Comparison of ENCODE assay signal across 8 cellular contexts in genomic region chr18:35458677-35459441, GRCh38. TPM values are rescaled to one million over a fixed set of nuclear protein-coding genes. Genes with fewer than 3 reads are reported as not detected.
DNase-seq lines count a peak whose midpoint lies in the region; ATAC-seq, FAIRE-seq and TF ChIP-seq lines count a peak whose summit lies in the region.

No MANE protein-coding gene starts in this region.

- H3K79me2 ChIP-seq in mammary epithelial cell (ENCODE audit: insufficient read depth, low read length) (peaks cover 15% of the 10 kb centered on the region), HepG2 (ENCODE audit: insufficient read depth, low read length) (no peaks in the 10 kb centered on the region)

- intact Hi-C loops in mammary epithelial cell (cut with micrococcal nuclease) = loop anchor here (1.0 to 5.0 kb wide), 2 partner anchors 19 to 123 kb away; partner anchors contain the start of gene GALNT1
- intact Hi-C loops in HepG2 (cut with micrococcal nuclease; ENCODE audit: unreplicated experiment) = loop anchor here (1.0 to 5.0 kb wide), 3 partner anchors 10 to 51 kb away; partner anchors contain the start of gene INO80C

- H3K27ac ChIP-seq in mammary epithelial cell (ENCODE audit: insufficient read depth, low read depth, low read length) = peak overlapping the region; percentile 68
- peak overlapping the region; percentile 16 for H3K27ac ChIP-seq in HepG2 (ENCODE audit: extremely low read length, insufficient read depth, low read length)

- BruUV-seq in mammary epithelial cell (replicated peaks; lab: Mats Ljungman, UMichigan) = no TSS peak
- no TSS peak for BruUV-seq in HepG2 (replicated peaks; lab: Mats Ljungman, UMichigan)

- ATAC-seq in HG03442 (IDR thresholded peaks at IDR 0.05; ENCODE audit: unreplicated experiment) (peak; percentile 56), HepG2 (peak; percentile 99), GM21360 (IDR thresholded peaks at IDR 0.05; ENCODE audit: unreplicated experiment) (no peak), GM19395 (IDR thresholded peaks at IDR 0.05; ENCODE audit: unreplicated experiment) (no peak)

- 48% methylated on average over 4 of the region's 4 CpGs for WGBS in mammary epithelial cell (ENCODE audit: low coverage, missing lambda C conversion rate)
- WGBS in HepG2 (ENCODE audit: low lambda C conversion rate) = 25% methylated on average over 4 of the region's 4 CpGs

- in situ Hi-C loops in mammary epithelial cell (cut with MboI; ENCODE audit: low sequenced_read_pairs in 2 of 2) = no loop called here
- in situ Hi-C loops in HepG2 (cut with HindIII; ENCODE audit: extremely low pct_ligation_motif_present, low pct_unique_long_range_greater_than_20kb) = no loop called here

- H3K9me3 ChIP-seq in mammary epithelial cell (replicated peaks; ENCODE audit: insufficient read depth, low read length) = no peaks in the 10 kb centered on the region
- H3K9me3 ChIP-seq in HepG2 (ENCODE audit: low read length) = no peaks in the 10 kb centered on the region

- H3K9ac ChIP-seq in mammary epithelial cell (ENCODE audit: insufficient read depth, low read length) (no peak overlapping the region), HepG2 (ENCODE audit: insufficient read depth, low read depth, low read length) (no peak overlapping the region)

- H3K27me3 ChIP-seq in mammary epithelial cell (ENCODE audit: insufficient read depth, low read length) = no peaks in the 10 kb centered on the region
- H3K27me3 ChIP-seq in HepG2 (ENCODE audit: control insufficient read depth in 1 of 2, insufficient read depth in 2 of 2, low read length in 2 of 2) = no peaks in the 10 kb centered on the region

- H3K4me3 ChIP-seq in mammary epithelial cell (replicated peaks in 1 of 3; ENCODE audit: insufficient read depth in 1 of 3, low read depth in 2 of 3, low read length in 3 of 3) (no peak overlapping the region), HepG2 (replicated peaks in 1 of 3; ENCODE audit: insufficient read depth in 1 of 3, low read depth in 2 of 3, low read length in 3 of 3) (no peak overlapping the region)

- CTCF ChIA-PET in mammary epithelial cell (lab: Charles Lee; ENCODE audit: low non-redundant PET) = no interaction called here
- CTCF ChIA-PET in HepG2 (lab: Yijun Ruan, JAX; ENCODE audit: low intra/inter-chr PET ratio, low total read pairs) = no interaction called here

- TF ChIP-seq EP300 in HepG2 (IDR thresholded peaks at IDR 0.05; ENCODE audit: low read depth in 2 of 2, low read length in 2 of 2) (peak in 1 of 2 experiments; percentile 42; a peak in 2 of 4 replicates), HepG2 (CRISPR knock-in tag; IDR thresholded peaks at IDR 0.05; ENCODE audit: borderline replicate concordance) (peak; percentile 78)

- POLR2A ChIA-PET in HepG2 (lab: Yijun Ruan, JAX) = interaction anchor here (1.2 to 1.7 kb wide), 2 partner anchors 20 to 38 kb away, joined by 10 to 11 read pairs; partner anchors contain the start of gene INO80C

- no peaks in the 10 kb centered on the region for H4K20me1 ChIP-seq in mammary epithelial cell (ENCODE audit: insufficient read depth, low read length)
- H4K20me1 ChIP-seq in HepG2 (ENCODE audit: insufficient read depth, low read length) = no peaks in the 10 kb centered on the region

- TF ChIP-seq RAD21 in HepG2 (CRISPR knock-in tag; IDR thresholded peaks at IDR 0.05) = no peak

- FAIRE-seq in HepG2 (lab: Jason Lieb, UNC) = peak; percentile 67

- TF ChIP-seq CTCF in mammary epithelial cell (conservative IDR thresholded peaks at IDR 0.05 in 1 of 2, IDR thresholded peaks at IDR 0.05 in 1 of 2; ENCODE audit: extremely low read depth in 1 of 2, insufficient read depth in 1 of 2, low read depth in 1 of 2, low read length in 2 of 2) (no peak), HepG2 (CRISPR knock-in tag; IDR thresholded peaks at IDR 0.05) (peak; percentile 28; the same call in 1 of the 2 replicates)

- TF ChIP-seq POLR2A in HepG2 (IDR thresholded peaks at IDR 0.05; ENCODE audit: insufficient read depth in 1 of 2, low read depth in 2 of 2, low read length in 2 of 2) = no peak

- H3K4me2 ChIP-seq in mammary epithelial cell (ENCODE audit: insufficient read depth, low read depth, low read length) (peak overlapping the region; percentile 63), HepG2 (ENCODE audit: low read depth, low read length) (peak overlapping the region; percentile 34)

- dilution Hi-C loops in mammary epithelial cell (cut with HindIII; ENCODE audit: low sequenced_read_pairs) = loop anchor here (5.0 kb wide), 1 partner anchor 53 kb away; no protein-coding TSS in a partner anchor

- H3K4me1 ChIP-seq in mammary epithelial cell (ENCODE audit: insufficient read depth, low read length) = peaks cover 67% of the 10 kb centered on the region
- H3K4me1 ChIP-seq in HepG2 (ENCODE audit: insufficient read depth, low read length) = peaks cover 35% of the 10 kb centered on the region

- peak; percentile 39 for DNase-seq in GM04504 (ENCODE audit: low read depth)
- peak; percentile 84 for DNase-seq in mammary epithelial cell
- DNase-seq in HepG2 (ENCODE audit: low spot score) = peak; percentile 86
- no peak for DNase-seq in SKM-1 treated with dmso at 0.1 percent for 144 hours (lab: John Stamatoyannopoulos, UW; ENCODE audit: unreplicated experiment)
- DNase-seq in NCI-H1048 (lab: John Stamatoyannopoulos, UW) = no peak

- no peaks in the 10 kb centered on the region for H3K36me3 ChIP-seq in mammary epithelial cell (ENCODE audit: insufficient read depth, low read length)
- H3K36me3 ChIP-seq in HepG2 (replicated peaks in 1 of 2; ENCODE audit: control insufficient read depth in 1 of 2, insufficient read depth in 2 of 2, low read length in 2 of 2) = no peaks in the 10 kb centered on the region

- no peak overlapping the region for H2AFZ ChIP-seq in mammary epithelial cell (ENCODE audit: low read depth, low read length)
- H2AFZ ChIP-seq in HepG2 (ENCODE audit: low read length) = no peak overlapping the region

TF ChIP-seq in HepG2, 621 proteins besides CTCF, POLR2A, EP300 and RAD21 (continues in another document):
- TF ChIP-seq ZBTB43 (CRISPR knock-in tag; conservative IDR thresholded peaks at IDR 0.05) = no peak
- TF ChIP-seq ZFP91 (CRISPR knock-in tag; IDR thresholded peaks at IDR 0.05; ENCODE audit: borderline replicate concordance) = peak; percentile 63
- no peak for TF ChIP-seq ZFP36 (IDR thresholded peaks at IDR 0.05; ENCODE audit: borderline replicate concordance, low read depth, low read length, partially characterized antibody)
- peak; percentile 43 for TF ChIP-seq GABPB1 (CRISPR knock-in tag; IDR thresholded peaks at IDR 0.05)
- no peak for TF ChIP-seq ZEB1 (IDR thresholded peaks at IDR 0.05; ENCODE audit: insufficient replicate concordance, low read depth)

RNA-seq across cellular contexts. Expression of gene INO80C, which starts 38.9 kb away (rescaled TPM):
- total RNA-seq in mammary epithelial cell = 10 to 100 TPM in 1 of 2 donors, 1 to 10 TPM in 1; 7.2 to 46.5 TPM
- 42.5 TPM for polyA plus RNA-seq in mammary epithelial cell
- 20.4 TPM for polyA minus RNA-seq in mammary epithelial cell
- total RNA-seq in HepG2 (2016; rRNA removed; fragmentation: Illumina TruSeq; extraction: Trizol) = 8.2 and 10.8 TPM in 2 replicates
- 5.2 and 7.5 TPM in 2 replicates for total RNA-seq in HepG2 (2016; cell fraction: cytosol; rRNA removed; fragmentation: Illumina TruSeq; extraction: Trizol; ENCODE audit: low read depth)
- total RNA-seq in HepG2 (2016; cell fraction: insoluble cytoplasmic fraction; rRNA removed; fragmentation: Illumina TruSeq; extraction: Trizol) = 6.6 and 9.8 TPM in 2 replicates
- total RNA-seq in HepG2 (2016; cell fraction: membrane; rRNA removed; fragmentation: Illumina TruSeq; extraction: Trizol) = 4.8 and 6.6 TPM in 2 replicates
- 11.1 and 13.4 TPM in 2 replicates for total RNA-seq in HepG2 (2016; cell fraction: nucleus; rRNA removed; fragmentation: Illumina TruSeq; extraction: Trizol)
- 15.4 and 20.5 TPM in 2 replicates for polyA plus RNA-seq in HepG2 (2011; rRNA removed)
- 17.9 and 18.5 TPM in 2 replicates for polyA plus RNA-seq in HepG2 (2011; cell fraction: cytosol; rRNA removed)
- 14.5 and 18.5 TPM in 2 replicates for polyA plus RNA-seq in HepG2 (2011; cell fraction: nucleus; rRNA removed)
- polyA plus RNA-seq in HepG2 (2012) = 17.4 and 24.1 TPM in 2 replicates
- polyA plus RNA-seq in HepG2 (2016; cell fraction: cytosol; fragmentation: Illumina TruSeq; extraction: Trizol; ENCODE audit: low read depth) = 8.6 and 12.5 TPM in 2 replicates
- polyA plus RNA-seq in HepG2 (2016; cell fraction: insoluble cytoplasmic fraction; fragmentation: Illumina TruSeq; extraction: Trizol; ENCODE audit: low read depth) = 40.1 and 41.8 TPM in 2 replicates
- 13.6 and 13.7 TPM in 2 replicates for polyA plus RNA-seq in HepG2 (2016; cell fraction: membrane; fragmentation: Illumina TruSeq; extraction: Trizol; ENCODE audit: low read depth)
- polyA plus RNA-seq in HepG2 (2016; cell fraction: nucleus; fragmentation: Illumina TruSeq; extraction: Trizol; ENCODE audit: insufficient read depth, low read depth) = 27.3 and 33.7 TPM in 2 replicates
- 9.7 and 18.8 TPM in 2 replicates for polyA minus RNA-seq in HepG2 (2011; rRNA and poly(A)+ RNA removed; ENCODE audit: low replicate concordance)
- 6.5 TPM in 2 replicates for polyA minus RNA-seq in HepG2 (2011; cell fraction: cytosol; rRNA and poly(A)+ RNA removed)
- 19.0 and 30.3 TPM in 2 replicates for polyA minus RNA-seq in HepG2 (2011; cell fraction: nucleus; rRNA and poly(A)+ RNA removed)

Comparison
In these comparisons a context has a peak if more than half of its experiments do, and no peak if none do; other contexts are left out.
1. DNase-seq: peak in GM04504 (single experiment), mammary epithelial cell (single experiment) and HepG2 (single experiment); none in SKM-1 treated with dmso at 0.1 percent for 144 hours (single experiment) and NCI-H1048 (single experiment).
2. ATAC-seq: peak in HG03442 (single experiment) and HepG2 (single experiment); none in GM21360 (single experiment) and GM19395 (single experiment).